Comparison of ENCODE assay signal across 23 cellular contexts in the genomic region with DNA sequence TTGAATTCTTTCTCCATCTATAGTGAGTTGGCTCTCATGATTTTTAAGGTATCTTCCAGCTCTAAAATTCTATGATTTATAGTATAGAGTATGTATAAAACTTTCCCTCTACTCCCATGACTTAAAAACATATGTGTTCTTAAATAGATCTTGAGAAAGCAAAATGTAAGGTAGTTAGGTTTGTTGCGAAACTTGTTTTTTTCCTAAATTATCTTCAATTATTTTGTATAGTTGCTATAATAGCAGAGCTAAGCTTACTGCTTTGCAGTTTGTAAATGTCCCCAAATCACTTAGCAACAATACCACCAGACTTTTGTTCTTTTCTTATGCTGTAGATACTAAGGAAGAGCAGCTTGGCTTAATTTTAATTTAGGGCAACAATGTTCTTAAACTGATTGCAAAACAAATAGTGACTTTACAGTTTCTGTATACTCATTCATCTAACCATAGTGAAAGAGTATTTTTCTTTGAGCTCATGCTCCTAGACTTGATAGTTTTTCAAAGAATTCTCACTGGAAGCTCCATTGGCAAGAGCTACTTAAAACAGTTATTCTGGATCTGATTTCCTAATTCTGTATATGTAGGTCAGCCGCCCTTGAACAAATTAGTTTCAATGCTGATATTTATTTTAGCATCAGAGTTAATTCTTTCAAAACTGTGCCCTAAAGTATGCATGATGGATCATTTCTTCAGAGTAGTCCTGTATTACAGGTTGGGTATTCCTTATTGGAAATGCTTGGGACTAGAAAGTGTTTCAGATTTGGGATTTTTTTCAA.
"Had no signal": no experiment of that assay in that cellular context is flagged by ENCODE, and none has a peak within 500 bp of the region (broad histone marks: within the 10 kb centered on the region; RNA-seq: fewer than 3 reads in every experiment).

No MANE protein-coding gene starts in this region.

- H3K27me3 ChIP-seq: breast epithelium, esophagus muscularis mucosa, heart right ventricle, tibial nerve had no signal

- H3K9me3 ChIP-seq: breast epithelium, esophagus muscularis mucosa, heart right ventricle, tibial nerve had no signal

- ATAC-seq: activated T-helper 17 cell treated with anti-CD3 and anti-CD28 coated beads, Interleukin-2, amount 50 U/mL, for 72 hours; heart right ventricle; natural killer cell treated with Interleukin-12 subunit alpha and Interleukin-12 subunit beta and Interleukin-15 and Interleukin-18, amount 100 ng/mL, for 72 hours; right cardiac atrium had no signal

- H3K4me1 ChIP-seq: breast epithelium had no signal

- DNase-seq: activated CD4-positive, alpha-beta memory T cell treated with anti-CD3 and anti-CD28 coated beads for 36 hours; activated CD4-positive, alpha-beta T cell treated with anti-CD3 and anti-CD28 coated beads, Interleukin-2, amount 10 ng/mL, durations not matched to agents 24 days and 14 days; activated CD4-positive, CD25-positive, alpha-beta regulatory T cell treated with anti-CD3 and anti-CD28 coated beads, Interleukin-2, amount 50 U/mL, for 72 hours; activated CD8-positive, alpha-beta memory T cell treated with anti-CD3 and anti-CD28 coated beads, Interleukin-2, amount 50 U/mL, for 4 hours; activated gamma-delta T cell treated with Interleukin-2 at 50 U/mL for 16 hours; activated T-cell treated with anti-CD3 and anti-CD28 coated beads, Interleukin-2, amount 50 U/mL, for 1 hour; amniotic stem cell; dermis blood vessel endothelial cell; effector CD4-positive, alpha-beta T cell; foreskin fibroblast; heart right ventricle; mesendoderm; right cardiac atrium; stimulated activated CD4-positive, alpha-beta T cell treated with anti-CD3 and anti-CD28 coated beads, Interleukin-2, amount 100 ng/mL, for 48 hours; stimulated activated naive CD4-positive, alpha-beta T cell treated with Interleukin-2 at 50 U/mL for 16 hours; SW 1271; T-helper 9 cell had no signal

- H3K27ac ChIP-seq: breast epithelium, esophagus muscularis mucosa, tibial nerve had no signal

- H3K4me3 ChIP-seq: breast epithelium, esophagus muscularis mucosa, heart right ventricle, lung, tibial nerve had no signal
